21 cellular contexts compared by ENCODE assay signal in genomic region chr2:175805442-175806114, GRCh38.
A peak's percentile ranks its signal among the peaks of the same experiment; 100 is the strongest.
DNase-seq lines count a peak whose midpoint lies in the region; FAIRE-seq and TF ChIP-seq lines count a peak whose summit lies in the region.
"Had no signal": no experiment of that assay in that cellular context is flagged by ENCODE, and none has a peak within 500 bp of the region (broad histone marks: within the 10 kb centered on the region; RNA-seq: fewer than 3 reads in every experiment).

No MANE protein-coding gene starts in this region.

- H3K27me3 ChIP-seq in cardiac muscle cell: no peaks in the 10 kb centered on the region
- H3K27me3 ChIP-seq in right atrium auricular region: no peaks in the 10 kb centered on the region
- H3K27me3 ChIP-seq in Loucy (ENCODE audit: insufficient read depth, low read length, poor library complexity, severe bottlenecking): no peaks in the 10 kb centered on the region
- H3K27me3 ChIP-seq in esophagus muscularis mucosa: no peaks in the 10 kb centered on the region
- peaks cover 0 to 1% of the 10 kb centered on the region in 2 donors for H3K27me3 ChIP-seq in small intestine (ENCODE audit: control insufficient read depth in 2 of 2, insufficient read depth in 2 of 2, low read length in 2 of 2)
- H3K27me3 ChIP-seq: stomach, uterus had no signal

- peak in 1 of 2 donors; percentile 19 for DNase-seq in cardiac muscle cell (ENCODE audit: low read depth in 1 of 2, low spot score in 1 of 2)
- DNase-seq in right atrium auricular region (ENCODE audit: low spot score): no peak
- peak; percentile 75 for DNase-seq in esophagus muscularis mucosa (ENCODE audit: extremely low spot score)
- peak; percentile 44 for DNase-seq in small intestine
- DNase-seq in superior temporal gyrus (ENCODE audit: extremely low spot score): no peak
- no peak for DNase-seq in activated naive CD4-positive, alpha-beta T cell treated with anti-CD3 and anti-CD28 coated beads, Interleukin-2, amount 50 U/mL, for 16 hours
- DNase-seq in GDM1 (lab: John Stamatoyannopoulos, UW): no peak
- DNase-seq: activated CD4-positive, alpha-beta T cell treated with anti-CD3 and anti-CD28 coated beads for 1 hour; activated CD8-positive, alpha-beta memory T cell treated with anti-CD3 and anti-CD28 coated beads, Interleukin-2, amount 50 U/mL, for 48 hours; activated naive CD4-positive, alpha-beta T cell; aorta; CD8-positive, alpha-beta memory T cell; HFFc6; immature natural killer cell; NCI-H1417; NK-92 treated with Interleukin-12 subunit alpha and Interleukin-12 subunit beta, amount 100 ng/mL, for 24 hours; stomach; uterus had no signal

- H3K4me1 ChIP-seq in cardiac muscle cell (ENCODE audit: low read depth) (peaks cover 15% of the 10 kb centered on the region), right atrium auricular region (no peaks in the 10 kb centered on the region), Loucy (ENCODE audit: insufficient read depth, low read length, poor library complexity, severe bottlenecking) (peaks cover 12% of the 10 kb centered on the region), esophagus muscularis mucosa (peaks cover 0 to 9% (median 0%) of the 10 kb centered on the region in 4 donors), small intestine (ENCODE audit: control insufficient read depth in 2 of 2, insufficient read depth in 1 of 2, low read depth in 1 of 2, low read length in 1 of 2) (no peaks in the 10 kb centered on the region)
- H3K4me1 ChIP-seq: prostate gland, stomach, uterus had no signal

- H4K20me1 ChIP-seq in Loucy (ENCODE audit: insufficient read depth, low read length, poor library complexity, severe bottlenecking): no peaks in the 10 kb centered on the region

- intact Hi-C loops in esophagus muscularis mucosa (cut with DNase I): no loop called here

- no peak overlapping the region for H3K9ac ChIP-seq in Loucy (ENCODE audit: low read depth, low read length, poor library complexity, severe bottlenecking)

- no peak for TF ChIP-seq EP300 in esophagus muscularis mucosa (IDR thresholded peaks at IDR 0.05)

- H3K27ac ChIP-seq in cardiac muscle cell (peak overlapping the region; percentile 31), right atrium auricular region (no peak overlapping the region), esophagus muscularis mucosa (replicated peaks in 1 of 4) (no peak overlapping the region), small intestine (ENCODE audit: low read depth in 1 of 2, low read length in 1 of 2) (no peak overlapping the region)
- H3K27ac ChIP-seq: prostate gland, stomach, uterus had no signal

- no peaks in the 10 kb centered on the region for H3K36me3 ChIP-seq in cardiac muscle cell
- H3K36me3 ChIP-seq in right atrium auricular region: no peaks in the 10 kb centered on the region
- no peaks in the 10 kb centered on the region for H3K36me3 ChIP-seq in Loucy (ENCODE audit: insufficient read depth, low read length)
- H3K36me3 ChIP-seq in esophagus muscularis mucosa: no peaks in the 10 kb centered on the region
- H3K36me3 ChIP-seq in small intestine (ENCODE audit: control insufficient read depth in 2 of 2, insufficient read depth in 2 of 2, low read length in 2 of 2): no peaks in the 10 kb centered on the region
- H3K36me3 ChIP-seq: prostate gland, stomach, uterus had no signal

- H3K9me2 ChIP-seq in Loucy (replicated peaks; ENCODE audit: low read depth, low read length): no peaks in the 10 kb centered on the region

- no peaks in the 10 kb centered on the region for H3F3A ChIP-seq in Loucy (ENCODE audit: low read depth)

- TF ChIP-seq CTCF in cardiac muscle cell (IDR thresholded peaks at IDR 0.05; ENCODE audit: low read depth, low read length): no peak
- TF ChIP-seq CTCF in right atrium auricular region (IDR thresholded peaks at IDR 0.05): no peak
- TF ChIP-seq CTCF in Loucy (conservative IDR thresholded peaks at IDR 0.05; ENCODE audit: low read length): no peak
- TF ChIP-seq CTCF in esophagus muscularis mucosa (IDR thresholded peaks at IDR 0.05): no peak

- H3K9me3 ChIP-seq in cardiac muscle cell (ENCODE audit: low read depth): no peaks in the 10 kb centered on the region
- H3K9me3 ChIP-seq in right atrium auricular region: no peaks in the 10 kb centered on the region
- no peaks in the 10 kb centered on the region for H3K9me3 ChIP-seq in Loucy (ENCODE audit: insufficient read depth, low read depth, low read length)
- no peaks in the 10 kb centered on the region for H3K9me3 ChIP-seq in esophagus muscularis mucosa
- H3K9me3 ChIP-seq in small intestine (ENCODE audit: control insufficient read depth, low read depth): no peaks in the 10 kb centered on the region
- H3K9me3 ChIP-seq: prostate gland, stomach, uterus had no signal

- TF ChIP-seq POLR2A in esophagus muscularis mucosa (IDR thresholded peaks at IDR 0.05; ENCODE audit: low read depth): no peak

- H3K4me3 ChIP-seq in cardiac muscle cell: no peak overlapping the region
- no peak overlapping the region for H3K4me3 ChIP-seq in right atrium auricular region
- no peak overlapping the region for H3K4me3 ChIP-seq in Loucy (ENCODE audit: low read length, poor library complexity, severe bottlenecking)
- H3K4me3 ChIP-seq in esophagus muscularis mucosa: no peak overlapping the region
- no peak overlapping the region for H3K4me3 ChIP-seq in small intestine (ENCODE audit: low read depth in 1 of 2, low read length in 2 of 2)
- H3K4me3 ChIP-seq: prostate gland, stomach, uterus had no signal

- no peaks in the 10 kb centered on the region for H3K79me2 ChIP-seq in Loucy (ENCODE audit: insufficient read depth, low read length)

- WGBS in esophagus muscularis mucosa: 71% methylated on average over 4 of the region's 5 CpGs
- 39 to 53% (median 43%) methylated on average over 5 of the region's 5 CpGs for WGBS in small intestine, 3 donors

- FAIRE-seq in small intestine (lab: Jason Lieb, UNC): no peak
- FAIRE-seq: endothelial cell of umbilical vein had no signal

- peak overlapping the region; percentile 36 for H3K4me2 ChIP-seq in Loucy (ENCODE audit: low read depth, low read length, poor library complexity, severe bottlenecking)

- H2AFZ ChIP-seq in Loucy (ENCODE audit: low read length): no peak overlapping the region

Comparison
In these comparisons a context has a peak if more than half of its experiments do, and no peak if none do; other contexts are left out.
1. DNase-seq: peak in esophagus muscularis mucosa (single experiment) and small intestine (single experiment); none in right atrium auricular region (single experiment), superior temporal gyrus (single experiment), activated naive CD4-positive, alpha-beta T cell treated with anti-CD3 and anti-CD28 coated beads, Interleukin-2, amount 50 U/mL, for 16 hours (single experiment) and GDM1 (single experiment).